In the genomic region with DNA sequence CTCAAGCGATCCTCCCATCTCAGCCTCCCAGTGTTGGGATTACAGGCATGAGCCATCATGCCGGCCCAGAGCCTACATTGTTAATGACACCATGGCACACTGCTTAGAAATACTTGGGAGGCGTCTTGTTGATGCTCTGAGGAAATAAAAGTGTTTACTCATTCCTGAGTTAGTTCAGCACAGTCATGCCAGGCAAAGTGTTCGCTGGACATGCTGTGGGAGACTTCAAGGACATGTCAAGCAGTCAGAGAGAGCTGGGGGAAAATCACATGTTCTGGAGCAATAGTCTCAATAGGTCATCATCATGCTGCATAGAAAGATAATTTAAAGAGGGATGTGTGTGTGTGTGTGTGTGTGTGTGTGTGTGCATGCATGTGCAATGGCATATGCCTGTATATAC, we compare ENCODE assay signal across 15 cellular contexts. TPM values are rescaled to one million over a fixed set of nuclear protein-coding genes. Genes with fewer than 3 reads are reported as not detected.
A peak's percentile ranks its signal among the peaks of the same experiment; 100 is the strongest.
DNase-seq lines count a peak whose midpoint lies in the region; ATAC-seq and TF ChIP-seq lines count a peak whose summit lies in the region.
"Had no signal": no experiment of that assay in that cellular context is flagged by ENCODE, and none has a peak within 500 bp of the region (broad histone marks: within the 10 kb centered on the region; RNA-seq: fewer than 3 reads in every experiment).

No MANE protein-coding gene starts in this region.

- H3K27me3 ChIP-seq in adrenal gland (no peaks in the 10 kb centered on the region), sigmoid colon (no peaks in the 10 kb centered on the region)
- H3K27me3 ChIP-seq: BE2C, body of pancreas, foreskin keratinocyte, spleen had no signal

- H3K36me3 ChIP-seq in adrenal gland (replicated peaks in 1 of 2) (peaks cover 0 to 3% of the 10 kb centered on the region in 2 donors), sigmoid colon (peaks cover 0 to 17% (median 3%) of the 10 kb centered on the region in 4 donors)
- H3K36me3 ChIP-seq: BE2C had no signal

- peak in 1 of 2 donors; percentile 25 for TF ChIP-seq POLR2A in adrenal gland (IDR thresholded peaks at IDR 0.05)
- TF ChIP-seq POLR2A in sigmoid colon (IDR thresholded peaks at IDR 0.05): no peak

- no peak for TF ChIP-seq EP300 in sigmoid colon (IDR thresholded peaks at IDR 0.05)

- DNase-seq in GM04504 (ENCODE audit: low read depth): peak; percentile 3
- peak; percentile 48 to 84 (median 81) for DNase-seq in adrenal gland
- no peak for DNase-seq in Right ventricle myocardium superior
- DNase-seq in sigmoid colon: no peak
- no peak for DNase-seq in COLO829 (ENCODE audit: low spot score)
- no peak for DNase-seq in T-helper 9 cell
- DNase-seq in retina: no peak
- DNase-seq: activated CD8-positive, alpha-beta T cell treated with anti-CD3 and anti-CD28 coated beads for 36 hours; body of pancreas; foreskin keratinocyte; NCI-H446; spleen; stimulated activated naive CD4-positive, alpha-beta T cell had no signal

- WGBS in adrenal gland, 4 donors: 48 to 70% (median 65%) methylated on average over 4 of the region's 4 CpGs
- 72 to 88% methylated on average over 4 of the region's 4 CpGs for WGBS in sigmoid colon, 2 donors

- H3K4me1 ChIP-seq in adrenal gland (replicated peaks in 1 of 2) (peaks cover 8 to 15% of the 10 kb centered on the region in 2 donors), sigmoid colon (peaks cover 0 to 59% (median 45%) of the 10 kb centered on the region in 4 donors)
- H3K4me1 ChIP-seq: body of pancreas, foreskin keratinocyte, spleen had no signal

- H3K9me3 ChIP-seq in adrenal gland (replicated peaks in 1 of 3) (no peaks in the 10 kb centered on the region), sigmoid colon (no peaks in the 10 kb centered on the region)
- H3K9me3 ChIP-seq: BE2C, body of pancreas, spleen had no signal

- H3K4me3 ChIP-seq in adrenal gland (no peak overlapping the region), sigmoid colon (no peak overlapping the region)
- H3K4me3 ChIP-seq: body of pancreas, spleen had no signal

- H3K27ac ChIP-seq in adrenal gland (peak overlapping the region; percentile 60 to 81 (median 76)), sigmoid colon (peak overlapping the region; percentile 82 to 90 (median 82))
- H3K27ac ChIP-seq: body of pancreas, foreskin keratinocyte, spleen had no signal

- TF ChIP-seq CTCF in adrenal gland (IDR thresholded peaks at IDR 0.05): no peak
- TF ChIP-seq CTCF in sigmoid colon (IDR thresholded peaks at IDR 0.05): no peak

- ATAC-seq in Right ventricle myocardium superior (ENCODE audit: poor library complexity) (peak; percentile 26), GM19328 (IDR thresholded peaks at IDR 0.05; ENCODE audit: unreplicated experiment) (no peak)
- ATAC-seq: activated CD8-positive, alpha-beta T cell treated with anti-CD3 and anti-CD28 coated beads for 36 hours; body of pancreas; foreskin keratinocyte had no signal

- intact Hi-C loops in adrenal gland (cut with DNase I): loop anchor here in 1 of 2 donors (5.0 kb wide), 1 partner anchor 105 kb away; the partner anchor contains the start of gene SYNM
- intact Hi-C loops in Right ventricle myocardium superior (cut with DNase I): loop anchor here (2.0 kb wide), 1 partner anchor 107 kb away; the partner anchor contains the start of gene SYNM
- intact Hi-C loops in sigmoid colon (cut with DNase I): loop anchor here (1.0 to 10.0 kb wide), 4 partner anchors 38 to 267 kb away; no protein-coding TSS in a partner anchor

RNA-seq across cellular contexts. Expression of gene TTC23, which starts 37.5 kb away (rescaled TPM):
- total RNA-seq in adrenal gland (10 to 100 TPM; 11.1 to 42.0 (median 25.6) TPM), Right ventricle myocardium superior (8.7 TPM), sigmoid colon (10 to 100 TPM; 19.9 to 33.0 (median 24.8) TPM)
- polyA plus RNA-seq in adrenal gland (10 to 100 TPM; 10.9 to 20.4 (median 16.2) TPM), sigmoid colon (1 to 10 TPM; 5.5 to 8.2 (median 7.2) TPM)

RNA-seq across cellular contexts. Expression of gene LRRC28, which starts 39.4 kb away (rescaled TPM):
- 10 to 100 TPM; 17.8 to 49.8 (median 23.3) TPM for total RNA-seq in adrenal gland
- polyA plus RNA-seq in adrenal gland: 10 to 100 TPM in 1 of 3 donors, 1 to 10 TPM in 2; 4.4 to 20.6 (median 7.0) TPM
- total RNA-seq in Right ventricle myocardium superior: 21.7 TPM
- total RNA-seq in sigmoid colon: 10 to 100 TPM; 23.1 to 52.3 (median 25.6) TPM
- 10 to 100 TPM; 13.6 to 27.0 (median 22.2) TPM for polyA plus RNA-seq in sigmoid colon

Comparison
In these comparisons a context has a peak if more than half of its experiments do, and no peak if none do; other contexts are left out.
1. DNase-seq: peak in GM04504 (single experiment) and adrenal gland (7 of 7); none in Right ventricle myocardium superior (single experiment), sigmoid colon (single experiment), COLO829 (single experiment), T-helper 9 cell (single experiment) and retina (single experiment).